In genomic region chr17:69447726-69448125, GRCh38 we compare ENCODE assay signal across 16 cellular contexts. TPM values are rescaled to one million over a fixed set of nuclear protein-coding genes. Genes with fewer than 3 reads are reported as not detected.
DNase-seq lines count a peak whose midpoint lies in the region; ATAC-seq and TF ChIP-seq lines count a peak whose summit lies in the region.
"Had no signal": no experiment of that assay in that cellular context is flagged by ENCODE, and none has a peak within 500 bp of the region (broad histone marks: within the 10 kb centered on the region; RNA-seq: fewer than 3 reads in every experiment).

No MANE protein-coding gene starts in this region.

- no CpG with 5 or more reads among the region's 5 CpGs for WGBS in H9 (ENCODE audit: extremely low coverage, insufficient read length, low lambda C conversion rate)
- WGBS in endodermal cell (ENCODE audit: insufficient coverage in 1 of 2, insufficient read length in 1 of 2), 2 experiments, result 39 to 83% methylated on average over 3 to 5 of the region's 5 CpGs

- no peaks in the 10 kb centered on the region for H3K9me3 ChIP-seq in H9 (ENCODE audit: control insufficient read depth, low read depth, low read length)
- no peaks in the 10 kb centered on the region for H3K9me3 ChIP-seq in endodermal cell (ENCODE audit: control insufficient read depth, low read length)
- no peaks in the 10 kb centered on the region for H3K9me3 ChIP-seq in gastrocnemius medialis

- H3K36me3 ChIP-seq in endodermal cell (ENCODE audit: control insufficient read depth, insufficient read depth, low read length), result no peaks in the 10 kb centered on the region
- H3K36me3 ChIP-seq in gastrocnemius medialis, result no peaks in the 10 kb centered on the region

- in situ Hi-C loops in gastrocnemius medialis (cut with MboI; ENCODE audit: low sequenced_read_pairs in 4 of 4), result no loop called here

- H3K56ac ChIP-seq in H9 (ENCODE audit: insufficient read length, low read depth, low read length), result no peak overlapping the region

- no peaks in the 10 kb centered on the region; a peak in 2 of 7 replicates for H3K36me3 Mint-ChIP-seq in H9 (ENCODE audit: insufficient read depth in 1 of 3, low read depth in 3 of 3)
- no peaks in the 10 kb centered on the region for H3K36me3 Mint-ChIP-seq in endodermal cell (ENCODE audit: low read depth)

- peaks cover 21% of the 10 kb centered on the region for H3K4me1 ChIP-seq in H9 (ENCODE audit: insufficient read depth, low read length)
- H3K4me1 ChIP-seq in endodermal cell (ENCODE audit: control insufficient read depth, insufficient read depth, low read length), result peaks cover 7% of the 10 kb centered on the region
- peaks cover 46 to 50% of the 10 kb centered on the region in 2 donors for H3K4me1 ChIP-seq in gastrocnemius medialis

- peak overlapping the region; percentile 22 for H2AK5ac ChIP-seq in H9 (ENCODE audit: insufficient read length, low read length)

- no peaks in the 10 kb centered on the region for H3K79me2 ChIP-seq in H9 (ENCODE audit: insufficient read depth, low read length)

- no peak overlapping the region for H2BK5ac ChIP-seq in H9 (ENCODE audit: insufficient read length, low read length)

- H3K27me3 Mint-ChIP-seq in H9 (ENCODE audit: low read depth) (no peaks in the 10 kb centered on the region), endodermal cell (ENCODE audit: insufficient read depth) (no peaks in the 10 kb centered on the region)
- H3K27me3 Mint-ChIP-seq: activated naive CD8-positive, alpha-beta T cell; T-helper 17 cell had no signal

- H3T11ph ChIP-seq in H9 (ENCODE audit: low read length), result no peak overlapping the region

- H3K4me3 ChIP-seq in endodermal cell (ENCODE audit: low read length), result no peak overlapping the region
- peak overlapping the region in 2 of 4 donors; percentile 33 to 44 for H3K4me3 ChIP-seq in gastrocnemius medialis

- H3K4me1 Mint-ChIP-seq in H9 (peaks cover 56 to 60% of the 10 kb centered on the region in 2 experiments), endodermal cell (peaks cover 42% of the 10 kb centered on the region)

- no peak overlapping the region for H4K8ac ChIP-seq in H9 (replicated peaks; ENCODE audit: insufficient read length, low read depth, low read length)

- no peak overlapping the region for H3K18ac ChIP-seq in H9 (ENCODE audit: insufficient read length, low read depth, low read length)

- H2BK20ac ChIP-seq in H9 (ENCODE audit: low read depth, low read length, poor library complexity, severe bottlenecking), result no peak overlapping the region

- H3K23ac ChIP-seq in H9 (ENCODE audit: insufficient read length, low read depth, low read length), result no peak overlapping the region

- H3K79me1 ChIP-seq in H9 (ENCODE audit: insufficient read depth, low read depth, low read length, poor library complexity, severe bottlenecking), result no peaks in the 10 kb centered on the region

- H2BK120ac ChIP-seq in H9 (ENCODE audit: low read depth, low read length, poor library complexity, severe bottlenecking), result no peak overlapping the region

- no peak for TF ChIP-seq POLR2A in gastrocnemius medialis (IDR thresholded peaks at IDR 0.05)

- H3K9me3 Mint-ChIP-seq in H9 (no peaks in the 10 kb centered on the region), endodermal cell (no peaks in the 10 kb centered on the region)

- peak overlapping the region; percentile 79 for H3K27ac ChIP-seq in H9 (ENCODE audit: insufficient read length, low read depth, low read length)
- H3K27ac ChIP-seq in endodermal cell (ENCODE audit: low read depth, low read length), result no peak overlapping the region
- H3K27ac ChIP-seq in layer of hippocampus (ENCODE audit: low read depth, low read length), result peak overlapping the region; percentile 38
- H3K27ac ChIP-seq in gastrocnemius medialis, result peak overlapping the region; percentile 72 to 84 (median 79)
- H3K27ac ChIP-seq: RWPE1 had no signal

- H3K27ac Mint-ChIP-seq in H9 (peak overlapping the region; percentile 98 to 99 (median 99)), endodermal cell (peak overlapping the region; percentile 95)
- H3K27ac Mint-ChIP-seq: activated naive CD8-positive, alpha-beta T cell; T-helper 17 cell had no signal

- intact Hi-C loops in gastrocnemius medialis (cut with DNase I; ENCODE audit: low total_unique reads), result loop anchor here (5.0 kb wide), 1 partner anchor 55 kb away; no protein-coding TSS in a partner anchor

- no peak overlapping the region for H3K14ac ChIP-seq in H9 (ENCODE audit: insufficient read depth, low read length)

- H3K4me3 Mint-ChIP-seq in H9, result peak overlapping the region in 1 of 2 experiments; percentile 66; a peak in 3 of 5 replicates
- H3K4me3 Mint-ChIP-seq in endodermal cell, result no peak overlapping the region
- H3K4me3 Mint-ChIP-seq: activated naive CD8-positive, alpha-beta T cell; T-helper 17 cell had no signal

- H4K5ac ChIP-seq in H9 (ENCODE audit: insufficient read length, low read depth, low read length), result no peak overlapping the region

- no peak overlapping the region for H3K9ac ChIP-seq in H9 (ENCODE audit: extremely low read depth, insufficient read length, low read length)
- no peak overlapping the region for H3K9ac ChIP-seq in endodermal cell (ENCODE audit: extremely low read depth, low read length, poor library complexity, severe bottlenecking)

- no peaks in the 10 kb centered on the region for H4K20me1 ChIP-seq in H9 (ENCODE audit: control insufficient read depth, insufficient read depth, insufficient read length)

- peak overlapping the region; percentile 91 for H2BK12ac ChIP-seq in H9 (ENCODE audit: insufficient read length, low read depth, low read length)

- H3K27me3 ChIP-seq in H9 (ENCODE audit: insufficient read depth, low read length), result no peaks in the 10 kb centered on the region
- H3K27me3 ChIP-seq in endodermal cell (ENCODE audit: control insufficient read depth, insufficient read depth, low read length, poor library complexity, severe bottlenecking), result no peaks in the 10 kb centered on the region
- H3K27me3 ChIP-seq in layer of hippocampus (ENCODE audit: control insufficient read depth, insufficient read depth, low read length), result no peaks in the 10 kb centered on the region
- no peaks in the 10 kb centered on the region for H3K27me3 ChIP-seq in gastrocnemius medialis

- no peak overlapping the region for H3K4me2 ChIP-seq in H9 (ENCODE audit: insufficient read depth, insufficient read length, low read length)

- H3K4ac ChIP-seq in H9 (ENCODE audit: low read depth, low read length), result no peak overlapping the region

- no peak overlapping the region for H2AFZ ChIP-seq in H9 (ENCODE audit: low read length)

- ATAC-seq in gastrocnemius medialis (peak; percentile 6 to 21), GM19452 (IDR thresholded peaks at IDR 0.05; ENCODE audit: unreplicated experiment) (no peak), GM18861 (IDR thresholded peaks at IDR 0.05; ENCODE audit: unreplicated experiment) (no peak)
- ATAC-seq: T-helper 17 cell had no signal

- no peak overlapping the region for H4K91ac ChIP-seq in H9 (ENCODE audit: insufficient read length, low read depth, low read length)

- no peaks in the 10 kb centered on the region for H3K23me2 ChIP-seq in H9 (ENCODE audit: insufficient read length, low read depth, low read length, poor library complexity, severe bottlenecking)

- no peak overlapping the region for H2BK15ac ChIP-seq in H9 (ENCODE audit: low read depth, low read length)

- DNase-seq in H9, result no peak
- peak; percentile 68 for DNase-seq in endodermal cell
- no peak for DNase-seq in gastrocnemius medialis
- DNase-seq in activated naive CD4-positive, alpha-beta T cell treated with Interleukin-2 at 50 U/mL for 16 hours, result no peak
- DNase-seq in activated CD8-positive, alpha-beta memory T cell treated with anti-CD3 and anti-CD28 coated beads, Interleukin-2, amount 50 U/mL, for 4 hours, result no peak
- DNase-seq: AML-193; cerebellar nuclear complex; NCI-H1048; NCI-H2107; stimulated activated CD4-positive, alpha-beta T cell treated with anti-CD3 and anti-CD28 coated beads, Interleukin-4, amount 100 ng/mL, for 1 hour; T-helper 17 cell had no signal

- TF ChIP-seq CTCF in H9 (conservative IDR thresholded peaks at IDR 0.05) (no peak), endodermal cell (conservative IDR thresholded peaks at IDR 0.05) (no peak), gastrocnemius medialis (IDR thresholded peaks at IDR 0.05 in 4 of 5, conservative IDR thresholded peaks at IDR 0.05 in 1 of 5) (no peak)

RNA-seq across cellular contexts. Expression of gene MAP2K6, which starts 33.2 kb away (rescaled TPM):
- 17.7 and 18.9 TPM in 2 replicates for total RNA-seq in H9 (2021)
- total RNA-seq in endodermal cell, result 10 to 100 TPM; 42.2 to 55.3 TPM
- polyA plus RNA-seq in endodermal cell (2013, experiment 1 of 2), result 24.1 TPM
- 19.3 TPM for polyA plus RNA-seq in endodermal cell (2013, experiment 2 of 2)
- 100 to 1,000 TPM in 3 of 4 donors, 10 to 100 TPM in 1; 35.1 to 351 (median 223) TPM for total RNA-seq in gastrocnemius medialis

Comparison
In these comparisons a context has a peak if more than half of its experiments do, and no peak if none do; other contexts are left out.
1. ATAC-seq: peak in gastrocnemius medialis (2 of 2); none in GM19452 (single experiment) and GM18861 (single experiment).